ENCODE assay signal across 14 cellular contexts in the genomic region with DNA sequence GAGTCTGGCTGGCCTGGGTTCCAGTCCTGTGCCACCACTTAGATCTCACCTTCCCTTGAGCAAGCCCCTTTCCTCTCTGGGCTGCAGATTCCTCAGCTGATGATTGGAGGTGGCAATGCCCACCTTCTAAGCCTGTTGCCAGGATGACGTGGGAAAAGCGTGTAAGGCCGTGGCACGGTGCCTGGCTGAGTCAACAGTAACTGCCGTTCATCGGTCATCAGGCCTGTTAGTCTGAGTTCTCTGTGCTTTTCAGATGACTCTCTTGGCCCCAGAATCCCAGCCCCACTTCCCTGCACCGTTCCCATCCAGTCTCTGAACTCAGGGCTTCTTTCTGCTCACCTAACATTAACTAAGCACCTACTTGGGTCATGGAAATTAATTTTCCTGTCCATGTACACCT. TPM values are rescaled to one million over a fixed set of nuclear protein-coding genes. Genes with fewer than 3 reads are reported as not detected.
DNase-seq lines count a peak whose midpoint lies in the region; ATAC-seq and TF ChIP-seq lines count a peak whose summit lies in the region.
"Not testable (repeated sequence)": the region's sequence is repeated elsewhere in the genome, so short reads cannot be mapped to it uniquely, and the experiment has no call there.
"Had no signal": no experiment of that assay in that cellular context is flagged by ENCODE, and none has a peak within 500 bp of the region (broad histone marks: within the 10 kb centered on the region; RNA-seq: fewer than 3 reads in every experiment).

No MANE protein-coding gene starts in this region.

- H3K4me3 ChIP-seq in PC-3 (ENCODE audit: low read length); colonic mucosa; fibroblast of pulmonary artery (replicated peaks; ENCODE audit: low read depth, low read length); mucosa of rectum (ENCODE audit: low read length in 2 of 2): not testable (repeated sequence)

- peaks cover 18% of the 10 kb centered on the region for H3K4me1 Mint-ChIP-seq in HFFc6 (ENCODE audit: low read depth)
- H3K4me1 Mint-ChIP-seq in activated CD4-positive, alpha-beta T cell treated with anti-CD3 and anti-CD28 coated beads, Interleukin-2, amount 10 ng/mL, durations not matched to agents 7 days and 5 days: not testable (repeated sequence)

- not testable (repeated sequence) for H3K36me3 Mint-ChIP-seq in HFFc6 (ENCODE audit: low read depth); activated CD4-positive, alpha-beta T cell treated with anti-CD3 and anti-CD28 coated beads, Interleukin-2, amount 10 ng/mL, durations not matched to agents 7 days and 5 days (ENCODE audit: low read depth)

- CTCF ChIA-PET in PC-3 (lab: Charles Lee): not testable (repeated sequence)
- CTCF ChIA-PET in activated CD4-positive, alpha-beta T cell treated with anti-CD3 and anti-CD28 coated beads, Interleukin-2, amount 10 ng/mL, durations not matched to agents 7 days and 5 days (lab: Charles Lee): interaction anchor here (2.3 kb wide), 1 partner anchor 12 kb away, joined by 10 read pairs; no protein-coding TSS in a partner anchor

- not testable (repeated sequence) for H3K36me3 ChIP-seq in PC-3 (ENCODE audit: low read depth, low read length); colonic mucosa; mucosa of rectum (ENCODE audit: control insufficient read depth in 2 of 2, insufficient read depth in 2 of 2, low read length in 2 of 2)

- not testable (repeated sequence) for H3K9me3 ChIP-seq in PC-3 (ENCODE audit: low read length); colonic mucosa; mucosa of rectum (ENCODE audit: control insufficient read depth in 2 of 2, low read length in 2 of 2)

- not testable (repeated sequence) for TF ChIP-seq CTCF in 22Rv1 (IDR thresholded peaks at IDR 0.05); HFFc6 (IDR thresholded peaks at IDR 0.05); PC-3 (conservative IDR thresholded peaks at IDR 0.05; ENCODE audit: low read depth, low read length); colonic mucosa (IDR thresholded peaks at IDR 0.05); fibroblast of pulmonary artery (IDR thresholded peaks at IDR 0.05; ENCODE audit: low read length, missing control alignments)

- H3K27ac ChIP-seq in 22Rv1: peak overlapping the region; percentile 47
- peak overlapping the region; percentile 81 for H3K27ac ChIP-seq in PC-3 (ENCODE audit: low read length)
- not testable (repeated sequence) for H3K27ac ChIP-seq in colonic mucosa
- peak overlapping the region; percentile 54 to 56 for H3K27ac ChIP-seq in mucosa of rectum (ENCODE audit: low read depth in 2 of 2, low read length in 2 of 2)

- H3K4me1 ChIP-seq in PC-3 (ENCODE audit: insufficient read depth, low read length): peaks cover 26% of the 10 kb centered on the region
- not testable (repeated sequence) for H3K4me1 ChIP-seq in colonic mucosa; mucosa of rectum (ENCODE audit: control insufficient read depth in 2 of 2, insufficient read depth in 2 of 2, low read length in 2 of 2)

- intact Hi-C loops in PC-3 (cut with micrococcal nuclease); colonic mucosa (cut with DNase I): not testable (repeated sequence)

- BruUV-seq in PC-3 (replicated peaks; lab: Mats Ljungman, UMichigan): not testable (repeated sequence)

- H3K9ac ChIP-seq in PC-3 (ENCODE audit: low read length): peak overlapping the region; percentile 25; the same call in 1 of the 2 replicates
- not testable (repeated sequence) for H3K9ac ChIP-seq in colonic mucosa (ENCODE audit: low read depth in 2 of 2, low read length in 2 of 2); mucosa of rectum (ENCODE audit: low read depth in 1 of 2, low read length in 2 of 2)

- peak overlapping the region; percentile 61 for H3K4me2 ChIP-seq in PC-3 (ENCODE audit: low read length)

- not testable (repeated sequence) for H3K27me3 ChIP-seq in PC-3 (ENCODE audit: low read length); colonic mucosa; mucosa of rectum (ENCODE audit: control insufficient read depth in 2 of 2, insufficient read depth in 2 of 2, low read length in 2 of 2)

- not testable (repeated sequence) for H4K20me1 ChIP-seq in PC-3 (ENCODE audit: low read length)

- not testable (repeated sequence) for H3K4me3 Mint-ChIP-seq in HFFc6; activated CD4-positive, alpha-beta T cell treated with anti-CD3 and anti-CD28 coated beads, Interleukin-2, amount 10 ng/mL, durations not matched to agents 7 days and 5 days

- H3K27ac Mint-ChIP-seq in HFFc6: peak overlapping the region; percentile 45; the same call in 1 of the 2 replicates
- peak overlapping the region; percentile 13 for H3K27ac Mint-ChIP-seq in activated CD4-positive, alpha-beta T cell treated with anti-CD3 and anti-CD28 coated beads, Interleukin-2, amount 10 ng/mL, durations not matched to agents 7 days and 5 days

- not testable (repeated sequence) for H3K9me2 ChIP-seq in PC-3 (replicated peaks; ENCODE audit: low read length)

- not testable (repeated sequence) for H3K9me3 Mint-ChIP-seq in HFFc6; activated CD4-positive, alpha-beta T cell treated with anti-CD3 and anti-CD28 coated beads, Interleukin-2, amount 10 ng/mL, durations not matched to agents 7 days and 5 days

- H2AFZ ChIP-seq in PC-3 (ENCODE audit: low read length): not testable (repeated sequence)

- H3K79me2 ChIP-seq in PC-3 (ENCODE audit: low read length): not testable (repeated sequence)

- DNase-seq in EL: peak; percentile 70
- DNase-seq in HFFc6: peak; percentile 69
- DNase-seq in PC-3: peak; percentile 94
- DNase-seq in activated CD4-positive, alpha-beta T cell treated with anti-CD3 and anti-CD28 coated beads, Interleukin-2, amount 10 ng/mL, durations not matched to agents 7 days and 5 days: not testable (repeated sequence)
- peak; percentile 54 for DNase-seq in colonic mucosa
- DNase-seq in fibroblast of pulmonary artery (ENCODE audit: low read depth): peak; percentile 60

- POLR2A ChIA-PET in PC-3 (lab: Charles Lee; ENCODE audit: unreplicated experiment); activated CD4-positive, alpha-beta T cell treated with anti-CD3 and anti-CD28 coated beads, Interleukin-2, amount 10 ng/mL, durations not matched to agents 7 days and 5 days (lab: Charles Lee): not testable (repeated sequence)

- ATAC-seq in PC-3: peak; percentile 68

- not testable (repeated sequence) for H3F3A ChIP-seq in PC-3 (ENCODE audit: low read length, unreplicated experiment)

- H3K27me3 Mint-ChIP-seq in HFFc6 (ENCODE audit: insufficient read depth); activated CD4-positive, alpha-beta T cell treated with anti-CD3 and anti-CD28 coated beads, Interleukin-2, amount 10 ng/mL, durations not matched to agents 7 days and 5 days: not testable (repeated sequence)

RNA-seq across cellular contexts. Expression of a gene that starts 27.3 kb away (rescaled TPM):
- total RNA-seq in HFFc6 (2021; fragmentation: NEBNext Ultra II Directional; extraction: Animal tissue kit (Norgen Biotek cat#: 25700)): 10 to 100 TPM; 10.3 to 14.6 (median 12.5) TPM
- total RNA-seq in PC-3 (2014; rRNA removed) (24.6 and 51.6 TPM in 2 replicates), colonic mucosa (10 to 100 TPM in 1 of 2 donors, 1 to 10 TPM in 1; 6.9 to 21.6 TPM)
- 10 to 100 TPM; 30.7 to 37.3 TPM for total RNA-seq in activated CD4-positive, alpha-beta T cell treated with anti-CD3 and anti-CD28 coated beads, Interleukin-2, amount 10 ng/mL, durations not matched to agents 7 days and 5 days

RNA-seq across cellular contexts. Expression of a gene that starts 31.4 kb away (rescaled TPM):
- 10 to 100 TPM; 33.7 to 53.4 (median 47.5) TPM for total RNA-seq in HFFc6 (2021; fragmentation: NEBNext Ultra II Directional; extraction: Animal tissue kit (Norgen Biotek cat#: 25700))
- total RNA-seq in PC-3 (2014; rRNA removed) (1.8 and 3.1 TPM in 2 replicates), colonic mucosa (1 to 10 TPM; 1.4 to 6.0 TPM)
- total RNA-seq in activated CD4-positive, alpha-beta T cell treated with anti-CD3 and anti-CD28 coated beads, Interleukin-2, amount 10 ng/mL, durations not matched to agents 7 days and 5 days: not detected
- total RNA-seq: activated B cell treated with CpG ODN at 0.5 μM for 24 hours; activated CD4-positive, alpha-beta memory T cell treated with anti-CD3 and anti-CD28 coated beads for 36 hours; T-helper 2 cell treated with Interferon-gamma antibody and Interleukin-4, amounts not matched to agents 100 ng/mL and 5 ng/mL, for 36 hours had no signal

RNA-seq across cellular contexts. Expression of a gene that starts 53.2 kb away (rescaled TPM):
- 1,000 to 10,000 TPM; 1,191 to 2,394 (median 1,819) TPM for total RNA-seq in HFFc6 (2021; fragmentation: NEBNext Ultra II Directional; extraction: Animal tissue kit (Norgen Biotek cat#: 25700))
- total RNA-seq in PC-3 (2014; rRNA removed) (under 0.01 TPM in 2 replicates), colonic mucosa (1,000 to 10,000 TPM; 1,159 to 2,517 TPM)
- 1,000 to 10,000 TPM; 2,316 to 2,477 TPM for total RNA-seq in activated CD4-positive, alpha-beta T cell treated with anti-CD3 and anti-CD28 coated beads, Interleukin-2, amount 10 ng/mL, durations not matched to agents 7 days and 5 days
- total RNA-seq: GM23338, myocyte, right atrium auricular region had no signal

Comparison
In these comparisons a context has a peak if more than half of its experiments do, and no peak if none do; other contexts are left out.
1. RNA of a gene that starts 53.2 kb away (total RNA-seq): 1,159 to 2,517 TPM in colonic mucosa, 2,316 to 2,477 TPM in activated CD4-positive, alpha-beta T cell treated with anti-CD3 and anti-CD28 coated beads, Interleukin-2, amount 10 ng/mL, durations not matched to agents 7 days and 5 days and 1,191 to 2,394 TPM in HFFc6; under 0.01 TPM in PC-3; every median in the first group is over 1,000 times any median in the second.